ENCODE assay signal across 24 cellular contexts in genomic region chr4:9952415-9952950, GRCh38.
DNase-seq lines count a peak whose midpoint lies in the region; ATAC-seq and TF ChIP-seq lines count a peak whose summit lies in the region.
"Had no signal": no experiment of that assay in that cellular context is flagged by ENCODE, and none has a peak within 500 bp of the region (broad histone marks: within the 10 kb centered on the region; RNA-seq: fewer than 3 reads in every experiment).

No MANE protein-coding gene starts in this region.

- H3K4me1 Mint-ChIP-seq in activated CD8-positive, alpha-beta memory T cell treated with anti-CD3 and anti-CD28 coated beads, Interleukin-2, amount 10 ng/mL, durations not matched to agents 7 days and 5 days = no peaks in the 10 kb centered on the region
- H3K4me1 Mint-ChIP-seq: activated naive CD8-positive, alpha-beta T cell treated with anti-CD3 and anti-CD28 coated beads for 36 hours; B cell; memory B cell had no signal

- no peaks in the 10 kb centered on the region for H3K36me3 Mint-ChIP-seq in activated CD8-positive, alpha-beta memory T cell treated with anti-CD3 and anti-CD28 coated beads, Interleukin-2, amount 10 ng/mL, durations not matched to agents 7 days and 5 days
- H3K36me3 Mint-ChIP-seq: activated naive CD8-positive, alpha-beta T cell treated with anti-CD3 and anti-CD28 coated beads for 36 hours had no signal

- no peak overlapping the region for H3K4me3 ChIP-seq in choroid plexus epithelial cell (ENCODE audit: low read depth, low read length)
- H3K4me3 ChIP-seq: gastroesophageal sphincter, PC-9, SJCRH30 had no signal

- peak; percentile 21 for DNase-seq in SIG-M5 treated with dmso at 0.1 percent for 504 hours (lab: John Stamatoyannopoulos, UW; ENCODE audit: unreplicated experiment)
- DNase-seq in SIG-M5 (lab: John Stamatoyannopoulos, UW) = no peak
- DNase-seq in NCI-H1105 (lab: John Stamatoyannopoulos, UW) = peak; percentile 2
- DNase-seq in choroid plexus epithelial cell (ENCODE audit: low read depth) = peak; percentile 56
- DNase-seq in renal cortical epithelial cell (ENCODE audit: low read depth) = peak; percentile 62
- DNase-seq in activated CD8-positive, alpha-beta memory T cell treated with anti-CD3 and anti-CD28 coated beads, Interleukin-2, amount 10 ng/mL, durations not matched to agents 7 days and 5 days = no peak
- DNase-seq: activated CD4-positive, alpha-beta T cell treated with anti-CD3 and anti-CD28 coated beads for 4 hours; activated naive CD8-positive, alpha-beta T cell treated with anti-CD3 and anti-CD28 coated beads for 36 hours; effector CD4-positive, alpha-beta T cell; HFFc6; NCI-H187; NCI-H345; NCI-H774; occipital lobe; PC-9; SJCRH30; trophoblast cell had no signal

- TF ChIP-seq CTCF in choroid plexus epithelial cell (conservative IDR thresholded peaks at IDR 0.05; ENCODE audit: low read depth, low read length) = no peak

- H3K27ac Mint-ChIP-seq in activated CD8-positive, alpha-beta memory T cell treated with anti-CD3 and anti-CD28 coated beads, Interleukin-2, amount 10 ng/mL, durations not matched to agents 7 days and 5 days = no peak overlapping the region
- H3K27ac Mint-ChIP-seq: activated naive CD8-positive, alpha-beta T cell treated with anti-CD3 and anti-CD28 coated beads for 36 hours; activated T-helper 2 cell treated with anti-CD3 and anti-CD28 coated beads, Interferon-gamma antibody, Interleukin-2, Interleukin-4, amounts not matched to agents 10 μg/mL and 5 μg/mL and 100 μg/mL, durations not matched to agents 14 hours and 24 hours and 36 hours; B cell; HFFc6; memory B cell had no signal

- CTCF ChIA-PET in activated CD8-positive, alpha-beta memory T cell treated with anti-CD3 and anti-CD28 coated beads, Interleukin-2, amount 10 ng/mL, durations not matched to agents 7 days and 5 days (lab: Charles Lee) = interaction anchor here (0.6 to 1.1 kb wide), 2 partner anchors 12 to 48 kb away, joined by 3 read pairs; no protein-coding TSS in a partner anchor

- H3K27me3 Mint-ChIP-seq in activated CD8-positive, alpha-beta memory T cell treated with anti-CD3 and anti-CD28 coated beads, Interleukin-2, amount 10 ng/mL, durations not matched to agents 7 days and 5 days = no peaks in the 10 kb centered on the region
- H3K27me3 Mint-ChIP-seq: activated naive CD8-positive, alpha-beta T cell treated with anti-CD3 and anti-CD28 coated beads for 36 hours had no signal

- ATAC-seq in HG03342 (IDR thresholded peaks at IDR 0.05; ENCODE audit: unreplicated experiment) (no peak), HG03457 (IDR thresholded peaks at IDR 0.05; ENCODE audit: unreplicated experiment) (no peak)
- ATAC-seq in activated CD8-positive, alpha-beta memory T cell treated with anti-CD3 and anti-CD28 coated beads, Interleukin-2, amount 10 ng/mL, durations not matched to agents 7 days and 5 days = no peak
- ATAC-seq: esophagus mucosa, gastroesophageal sphincter had no signal

- no peak overlapping the region for H3K4me3 Mint-ChIP-seq in activated CD8-positive, alpha-beta memory T cell treated with anti-CD3 and anti-CD28 coated beads, Interleukin-2, amount 10 ng/mL, durations not matched to agents 7 days and 5 days
- H3K4me3 Mint-ChIP-seq: activated naive CD8-positive, alpha-beta T cell treated with anti-CD3 and anti-CD28 coated beads for 36 hours; B cell; HFFc6; memory B cell had no signal

- H3K9me3 Mint-ChIP-seq in activated CD8-positive, alpha-beta memory T cell treated with anti-CD3 and anti-CD28 coated beads, Interleukin-2, amount 10 ng/mL, durations not matched to agents 7 days and 5 days (ENCODE audit: low read depth) = no peaks in the 10 kb centered on the region
- H3K9me3 Mint-ChIP-seq: activated naive CD8-positive, alpha-beta T cell treated with anti-CD3 and anti-CD28 coated beads for 36 hours; activated T-helper 2 cell treated with anti-CD3 and anti-CD28 coated beads, Interferon-gamma antibody, Interleukin-2, Interleukin-4, amounts not matched to agents 10 μg/mL and 5 μg/mL and 100 μg/mL, durations not matched to agents 14 hours and 24 hours and 36 hours; memory B cell had no signal

Comparison
In these comparisons a context has a peak if more than half of its experiments do, and no peak if none do; other contexts are left out.
1. DNase-seq: peak in SIG-M5 treated with dmso at 0.1 percent for 504 hours (single experiment), NCI-H1105 (single experiment), choroid plexus epithelial cell (single experiment) and renal cortical epithelial cell (single experiment); none in SIG-M5 (single experiment) and activated CD8-positive, alpha-beta memory T cell treated with anti-CD3 and anti-CD28 coated beads, Interleukin-2, amount 10 ng/mL, durations not matched to agents 7 days and 5 days (single experiment).